Comparison of ENCODE assay signal across 8 cellular contexts in genomic region chr9:109012009-109012875, GRCh38.
A peak's percentile ranks its signal among the peaks of the same experiment; 100 is the strongest.
DNase-seq lines count a peak whose midpoint lies in the region; ATAC-seq lines count a peak whose summit lies in the region.

No MANE protein-coding gene starts in this region.

- peak; percentile 21 for ATAC-seq in HG03025 (IDR thresholded peaks at IDR 0.05; ENCODE audit: low FRiP score, unreplicated experiment)

- DNase-seq in NCI-H524 (lab: John Stamatoyannopoulos, UW) (peak; percentile 50 to 53), NCI-H524 treated with DMSO at 0.1 percent for 48 hours (lab: John Stamatoyannopoulos, UW) (no peak), NCI-H510A treated with DMSO at 0.1 percent for 48 hours (lab: John Stamatoyannopoulos, UW) (peak; percentile 58), epidermal melanocyte (ENCODE audit: insufficient read length, low spot score) (peak; percentile 51), middle frontal gyrus (ENCODE audit: extremely low spot score, low spot score) (peak; percentile 71)
- peak; percentile 10 to 32 (median 22) for DNase-seq in activated CD8-positive, alpha-beta memory T cell treated with anti-CD3 and anti-CD28 coated beads for 48 hours (ENCODE audit: low read depth in 2 of 3, low spot score in 2 of 3)
- DNase-seq in stimulated activated CD8-positive, alpha-beta memory T cell treated with anti-CD3 and anti-CD28 coated beads, Interleukin-4, amount 100 ng/mL, for 48 hours: peak; percentile 56
